1 cellular context compared by ENCODE assay signal in genomic region chr18:2878656-2879330, GRCh38.
TF ChIP-seq lines count a peak whose summit lies in the region.

No MANE protein-coding gene starts in this region.

TF ChIP-seq in IMR-90, 13 proteins besides CTCF, POLR2A, EP300 and RAD21:
- TF ChIP-seq CHD1 (IDR thresholded peaks at IDR 0.05; ENCODE audit: low read depth, low read length), result no peak
- TF ChIP-seq RFX5 (IDR thresholded peaks at IDR 0.05; ENCODE audit: low read depth, low read length), result no peak
- no peak for TF ChIP-seq MAFK (IDR thresholded peaks at IDR 0.05; ENCODE audit: low read depth, low read length)
- no peak for TF ChIP-seq FOS (IDR thresholded peaks at IDR 0.05; ENCODE audit: low read depth, low read length)
- no peak for TF ChIP-seq ELK1 (IDR thresholded peaks at IDR 0.05; ENCODE audit: borderline replicate concordance, low read depth, low read length)
- TF ChIP-seq CEBPB (IDR thresholded peaks at IDR 0.05; ENCODE audit: low read depth, low read length), result no peak
- TF ChIP-seq USF2 (IDR thresholded peaks at IDR 0.05; ENCODE audit: low read depth, low read length), result no peak
- no peak for TF ChIP-seq SMC3 (IDR thresholded peaks at IDR 0.05; ENCODE audit: low read depth, low read length)
- TF ChIP-seq MAZ (IDR thresholded peaks at IDR 0.05; ENCODE audit: borderline replicate concordance, low read depth, low read length), result no peak
- no peak for TF ChIP-seq RCOR1 (IDR thresholded peaks at IDR 0.05; ENCODE audit: insufficient replicate concordance, low read length)
- TF ChIP-seq MXI1 (IDR thresholded peaks at IDR 0.05; ENCODE audit: borderline replicate concordance, low read depth, low read length), result no peak
- no peak for TF ChIP-seq BHLHE40 (IDR thresholded peaks at IDR 0.05; ENCODE audit: low read depth, low read length)
- no peak for TF ChIP-seq NFE2L2 (IDR thresholded peaks at IDR 0.05; ENCODE audit: low read depth, low read length)
TF ChIP-seq in IMR-90: peak in this region for 0.
